In genomic region chr3:4655145-4656045, GRCh38 we compare ENCODE assay signal across 20 cellular contexts.
DNase-seq lines count a peak whose midpoint lies in the region; ATAC-seq and TF ChIP-seq lines count a peak whose summit lies in the region.
"Had no signal": no experiment of that assay in that cellular context is flagged by ENCODE, and none has a peak within 500 bp of the region (broad histone marks: within the 10 kb centered on the region; RNA-seq: fewer than 3 reads in every experiment).

No MANE protein-coding gene starts in this region.

- H3K27ac ChIP-seq in PC-3 (ENCODE audit: low read length) (no peak overlapping the region), sigmoid colon (peak overlapping the region in 3 of 4 donors; percentile 10 to 57 (median 41))
- H3K27ac ChIP-seq: lower lobe of right lung, psoas muscle, skin epidermis, suprapubic skin had no signal

- H3K4me1 ChIP-seq in PC-3 (ENCODE audit: insufficient read depth, low read length) = peaks cover 9% of the 10 kb centered on the region
- peaks cover 0 to 8% (median 0%) of the 10 kb centered on the region in 4 donors for H3K4me1 ChIP-seq in sigmoid colon
- H3K4me1 ChIP-seq: BE2C, psoas muscle, suprapubic skin had no signal

- H3K27me3 ChIP-seq in PC-3 (ENCODE audit: low read length) (no peaks in the 10 kb centered on the region), sigmoid colon (no peaks in the 10 kb centered on the region)
- H3K27me3 ChIP-seq: BE2C, suprapubic skin had no signal

- POLR2A ChIA-PET in PC-3 (lab: Charles Lee; ENCODE audit: unreplicated experiment) = no interaction called here

- H3K4me2 ChIP-seq in PC-3 (ENCODE audit: low read length) = no peak overlapping the region

- peak; percentile 8 for ATAC-seq in PC-3
- ATAC-seq in left lobe of liver = peak; percentile 69
- no peak for ATAC-seq in GM19035 (IDR thresholded peaks at IDR 0.05; ENCODE audit: unreplicated experiment)
- ATAC-seq: activated CD4-positive, alpha-beta T cell treated with anti-CD3 and anti-CD28 coated beads for 36 hours; activated CD8-positive, alpha-beta T cell treated with anti-CD3 and anti-CD28 coated beads for 36 hours; CD8-positive, alpha-beta T cell had no signal

- no peaks in the 10 kb centered on the region for H3K79me2 ChIP-seq in PC-3 (ENCODE audit: low read length)

- H4K20me1 ChIP-seq in PC-3 (ENCODE audit: low read length) = no peaks in the 10 kb centered on the region

- no peak overlapping the region for H3K9ac ChIP-seq in PC-3 (ENCODE audit: low read length)

- no peak overlapping the region for H3K4me3 ChIP-seq in PC-3 (ENCODE audit: low read length)
- no peak overlapping the region for H3K4me3 ChIP-seq in sigmoid colon
- H3K4me3 ChIP-seq: lower lobe of right lung, psoas muscle, skin epidermis, suprapubic skin had no signal

- peaks cover 3% of the 10 kb centered on the region; the same call in 1 of the 2 replicates for H3K36me3 ChIP-seq in PC-3 (ENCODE audit: low read depth, low read length)
- peaks cover 9 to 47% (median 19%) of the 10 kb centered on the region in 4 donors for H3K36me3 ChIP-seq in sigmoid colon

- DNase-seq in D341Med (ENCODE audit: low spot score) (peak; percentile 29), PC-3 (no peak), left lobe of liver (ENCODE audit: low spot score) (no peak), sigmoid colon (no peak), germinal center (ENCODE audit: low spot score) (no peak), OCI-M2 (lab: John Stamatoyannopoulos, UW; ENCODE audit: unreplicated experiment) (no peak)
- DNase-seq: activated naive CD4-positive, alpha-beta T cell treated with anti-CD3 and anti-CD28 coated beads, Interleukin-2, amount 50 U/mL, for 16 hours; CD8-positive, alpha-beta T cell; GOT3; naive B cell; NCI-H1436; stimulated activated naive CD4-positive, alpha-beta T cell treated with Interleukin-2 at 50 U/mL for 16 hours had no signal

- H3K9me2 ChIP-seq in PC-3 (replicated peaks; ENCODE audit: low read length) = no peaks in the 10 kb centered on the region

- no peak for TF ChIP-seq POLR2A in sigmoid colon (IDR thresholded peaks at IDR 0.05)

- no peaks in the 10 kb centered on the region for H3F3A ChIP-seq in PC-3 (ENCODE audit: low read length, unreplicated experiment)

- intact Hi-C loops in PC-3 (cut with micrococcal nuclease) (loop anchor here (1.0 to 10.0 kb wide), 7 partner anchors 41 to 467 kb away; partner anchors contain the start of genes ARL8B and BHLHE40), sigmoid colon (cut with DNase I) (no loop called here)

- 59 to 78% methylated on average over 17 of the region's 17 CpGs for WGBS in sigmoid colon, 2 donors

- CTCF ChIA-PET in PC-3 (lab: Charles Lee) = interaction anchor here (1.4 kb wide), 1 partner anchor 367 kb away, joined by 3 read pairs; no protein-coding TSS in a partner anchor

- TF ChIP-seq CTCF in PC-3 (conservative IDR thresholded peaks at IDR 0.05; ENCODE audit: low read depth, low read length) (no peak), sigmoid colon (IDR thresholded peaks at IDR 0.05) (no peak)

- no TSS peak for BruUV-seq in PC-3 (replicated peaks; lab: Mats Ljungman, UMichigan)

- no peak for TF ChIP-seq EP300 in sigmoid colon (IDR thresholded peaks at IDR 0.05)

- no peaks in the 10 kb centered on the region for H3K9me3 ChIP-seq in PC-3 (ENCODE audit: low read length)
- H3K9me3 ChIP-seq in sigmoid colon = no peaks in the 10 kb centered on the region
- H3K9me3 ChIP-seq: BE2C, lower lobe of right lung, psoas muscle, suprapubic skin had no signal

- no peak overlapping the region for H2AFZ ChIP-seq in PC-3 (ENCODE audit: low read length)
